1 cellular context compared by ENCODE assay signal in the genomic region with DNA sequence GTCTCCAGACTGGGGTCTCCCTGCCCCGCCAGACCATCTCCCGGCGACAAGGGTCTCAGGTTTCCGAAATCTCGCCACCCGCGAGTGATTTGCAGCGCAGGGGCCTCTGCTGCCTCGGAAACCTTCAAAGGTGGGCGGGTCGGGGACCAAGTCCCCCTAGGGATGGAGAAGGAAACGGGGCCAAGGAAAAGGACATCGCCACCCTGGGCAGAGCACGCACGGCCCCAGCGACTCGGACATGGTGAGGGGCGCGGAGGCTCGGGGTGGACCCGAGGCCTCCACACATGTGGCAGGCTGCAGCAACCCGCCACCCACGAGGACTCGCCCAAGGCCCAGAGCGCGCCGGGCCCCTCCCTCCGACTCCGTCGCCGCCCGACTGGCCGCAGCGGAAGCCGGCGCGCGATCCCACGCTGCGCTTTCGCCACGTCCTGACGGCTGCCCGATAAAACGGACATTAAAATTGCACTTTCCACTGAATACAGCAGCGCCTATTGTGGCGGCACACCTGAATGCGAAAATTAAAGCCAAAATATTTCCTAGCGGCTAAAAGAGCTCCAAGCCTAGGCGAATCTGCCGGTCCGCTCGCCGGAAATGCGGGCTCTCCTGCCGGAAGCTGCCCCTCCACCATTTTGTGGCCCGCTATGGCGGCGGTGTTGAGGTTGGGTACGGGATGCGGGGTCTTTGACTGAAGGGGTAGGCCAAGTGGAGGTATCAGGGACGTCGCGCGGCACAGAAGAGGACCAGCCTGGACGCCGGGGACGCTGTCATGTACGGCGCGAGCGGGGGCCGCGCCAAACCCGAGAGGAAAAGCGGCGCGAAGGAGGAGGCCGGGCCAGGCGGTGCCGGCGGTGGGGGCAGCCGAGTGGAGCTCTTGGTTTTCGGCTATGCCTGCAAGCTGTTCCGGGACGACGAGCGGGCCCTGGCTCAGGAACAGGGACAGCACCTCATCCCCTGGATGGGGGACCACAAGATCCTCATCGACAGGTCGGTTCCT.
A peak's percentile ranks its signal among the peaks of the same experiment; 100 is the strongest.
TF ChIP-seq lines count a peak whose summit lies in the region.

SFSWAP (plus strand) TSS at position 627 of the 994 bp plus-strand sequence; CDS start at position 767, 140 bp downstream.

TF ChIP-seq in HEK293, 187 proteins besides CTCF, POLR2A, EP300 and RAD21 (continued from another document):
- TF ChIP-seq KLF1 (tag by site-specific recombination; IDR thresholded peaks at IDR 0.05) (peak; percentile 86), ZNF548 (tag by site-specific recombination; IDR thresholded peaks at IDR 0.05) (no peak), MYNN (tag by site-specific recombination; IDR thresholded peaks at IDR 0.05; ENCODE audit: borderline replicate concordance) (no peak), ZSCAN30 (tag by site-specific recombination; IDR thresholded peaks at IDR 0.05) (peak; percentile 78), ZNF501 (tag by site-specific recombination; IDR thresholded peaks at IDR 0.05) (peak; percentile 92; the same call in 1 of the 2 replicates), ZNF175 (tag by site-specific recombination; IDR thresholded peaks at IDR 0.05) (no peak), ZNF280C (tag by site-specific recombination; IDR thresholded peaks at IDR 0.05) (no peak), ZNF239 (tag by site-specific recombination; IDR thresholded peaks at IDR 0.05) (no peak), PBX3 (CRISPR knock-in tag; IDR thresholded peaks at IDR 0.05) (0 out of 2 replicates have a peak, but pooled peaks have one; percentile 13), ZNF664 (tag by site-specific recombination; IDR thresholded peaks at IDR 0.05) (0 out of 2 replicates have a peak, but pooled peaks have one; percentile 39), MZF1 (tag by site-specific recombination; IDR thresholded peaks at IDR 0.05; ENCODE audit: borderline replicate concordance) (no peak), SCRT1 (tag by site-specific recombination; IDR thresholded peaks at IDR 0.05; ENCODE audit: borderline replicate concordance) (no peak), GFI1B (tag by site-specific recombination; IDR thresholded peaks at IDR 0.05) (no peak; the same call in 1 of the 2 replicates), YY2 (tag by site-specific recombination; IDR thresholded peaks at IDR 0.05) (peak; percentile 100), ZNF830 (tag by site-specific recombination; IDR thresholded peaks at IDR 0.05; ENCODE audit: low read depth) (no peak), ZBTB20 (tag by site-specific recombination; IDR thresholded peaks at IDR 0.05) (0 out of 2 replicates have a peak, but pooled peaks have one; percentile 16), ZNF221 (tag by site-specific recombination; IDR thresholded peaks at IDR 0.05; ENCODE audit: borderline replicate concordance) (no peak), ZNF266 (tag by site-specific recombination; IDR thresholded peaks at IDR 0.05; ENCODE audit: low read depth) (no peak), ZNF596 (tag by site-specific recombination; IDR thresholded peaks at IDR 0.05) (no peak), SP3 (tag by site-specific recombination; IDR thresholded peaks at IDR 0.05) (peak; percentile 94), PRDM1 (tag by site-specific recombination; IDR thresholded peaks at IDR 0.05) (no peak)
- TF ChIP-seq, protein P1, sequence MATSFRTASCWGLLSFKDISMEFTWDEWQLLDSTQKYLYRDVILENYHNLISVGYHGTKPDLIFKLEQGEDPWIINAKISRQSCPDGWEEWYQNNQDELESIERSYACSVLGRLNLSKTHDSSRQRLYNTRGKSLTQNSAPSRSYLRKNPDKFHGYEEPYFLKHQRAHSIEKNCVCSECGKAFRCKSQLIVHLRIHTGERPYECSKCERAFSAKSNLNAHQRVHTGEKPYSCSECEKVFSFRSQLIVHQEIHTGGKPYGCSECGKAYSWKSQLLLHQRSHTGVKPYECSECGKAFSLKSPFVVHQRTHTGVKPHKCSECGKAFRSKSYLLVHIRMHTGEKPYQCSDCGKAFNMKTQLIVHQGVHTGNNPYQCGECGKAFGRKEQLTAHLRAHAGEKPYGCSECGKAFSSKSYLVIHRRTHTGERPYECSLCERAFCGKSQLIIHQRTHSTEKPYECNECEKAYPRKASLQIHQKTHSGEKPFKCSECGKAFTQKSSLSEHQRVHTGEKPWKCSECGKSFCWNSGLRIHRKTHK (tag by site-specific recombination; IDR thresholded peaks at IDR 0.05), result no peak
- TF ChIP-seq, protein P2, sequence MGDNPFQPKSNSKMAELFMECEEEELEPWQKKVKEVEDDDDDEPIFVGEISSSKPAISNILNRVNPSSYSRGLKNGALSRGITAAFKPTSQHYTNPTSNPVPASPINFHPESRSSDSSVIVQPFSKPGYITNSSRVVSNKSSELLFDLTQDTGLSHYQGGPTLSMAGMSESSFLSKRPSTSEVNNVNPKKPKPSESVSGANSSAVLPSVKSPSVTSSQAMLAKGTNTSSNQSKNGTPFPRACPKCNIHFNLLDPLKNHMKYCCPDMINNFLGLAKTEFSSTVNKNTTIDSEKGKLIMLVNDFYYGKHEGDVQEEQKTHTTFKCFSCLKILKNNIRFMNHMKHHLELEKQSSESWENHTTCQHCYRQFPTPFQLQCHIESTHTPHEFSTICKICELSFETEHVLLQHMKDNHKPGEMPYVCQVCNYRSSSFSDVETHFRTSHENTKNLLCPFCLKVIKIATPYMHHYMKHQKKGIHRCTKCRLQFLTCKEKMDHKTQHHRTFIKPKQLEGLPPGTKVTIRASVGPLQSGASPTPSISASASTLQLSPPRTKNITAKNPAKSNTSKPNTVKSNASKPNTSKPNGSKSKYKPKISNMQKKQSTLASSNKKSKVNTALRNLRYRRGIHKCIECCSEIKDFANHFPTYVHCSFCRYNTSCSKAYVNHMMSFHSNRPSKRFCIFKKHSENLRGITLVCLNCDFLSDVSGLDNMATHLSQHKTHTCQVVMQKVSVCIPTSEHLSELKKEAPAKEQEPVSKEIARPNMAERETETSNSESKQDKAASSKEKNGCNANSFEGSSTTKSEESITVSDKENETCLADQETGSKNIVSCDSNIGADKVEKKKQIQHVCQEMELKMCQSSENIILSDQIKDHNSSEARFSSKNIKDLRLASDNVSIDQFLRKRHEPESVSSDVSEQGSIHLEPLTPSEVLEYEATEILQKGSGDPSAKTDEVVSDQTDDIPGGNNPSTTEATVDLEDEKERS (tag by site-specific recombination; IDR thresholded peaks at IDR 0.05), result 0 out of 2 replicates have a peak, but pooled peaks have one; percentile 69
TF ChIP-seq in HEK293: peak in this region for 89.
